ENCODE assay signal across 9 cellular contexts in the genomic region with DNA sequence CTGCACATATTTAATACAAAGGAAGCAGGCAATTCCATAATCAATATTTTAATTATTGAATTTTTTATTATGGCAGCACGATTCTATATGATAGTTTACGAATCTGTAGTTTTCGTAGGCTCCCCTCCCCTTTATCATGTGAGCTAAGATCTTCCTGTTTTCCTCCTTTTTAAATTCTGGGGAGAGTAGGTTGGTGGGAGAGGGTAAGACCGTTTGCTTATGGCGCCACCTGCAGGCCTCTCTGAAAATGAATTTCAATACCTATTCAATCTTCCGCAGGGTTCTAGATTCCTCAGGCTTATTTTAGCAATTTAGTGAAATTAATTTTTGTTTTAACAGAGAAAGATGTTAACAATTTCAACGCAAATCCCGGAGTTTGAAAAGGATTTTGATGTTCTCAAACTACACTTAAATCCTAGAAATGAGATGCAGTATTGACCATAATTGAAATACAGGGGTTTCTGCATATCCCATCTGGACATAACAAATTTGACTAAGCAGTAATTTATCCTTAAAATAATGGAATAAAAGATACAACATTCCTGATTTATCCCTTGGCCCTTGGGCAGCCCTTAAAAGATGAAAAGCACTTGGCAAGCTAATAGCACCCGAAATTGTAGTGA. TPM values are rescaled to one million over a fixed set of nuclear protein-coding genes. Genes with fewer than 3 reads are reported as not detected.
DNase-seq lines count a peak whose midpoint lies in the region; ATAC-seq and TF ChIP-seq lines count a peak whose summit lies in the region.
"Had no signal": no experiment of that assay in that cellular context is flagged by ENCODE, and none has a peak within 500 bp of the region (broad histone marks: within the 10 kb centered on the region; RNA-seq: fewer than 3 reads in every experiment).

No MANE protein-coding gene starts in this region.

- H3K9me2 ChIP-seq in OCI-LY7 (ENCODE audit: insufficient read depth, low read length): no peaks in the 10 kb centered on the region

- H3K36me3 ChIP-seq in HUES6 (ENCODE audit: control insufficient read depth, insufficient read depth, low read length) (no peaks in the 10 kb centered on the region), OCI-LY7 (ENCODE audit: insufficient read depth, low read length) (no peaks in the 10 kb centered on the region), body of pancreas (replicated peaks in 1 of 2; ENCODE audit: insufficient read depth in 1 of 2, low read depth in 2 of 2) (no peaks in the 10 kb centered on the region), tibial artery (no peaks in the 10 kb centered on the region)

- WGBS in body of pancreas, 2 donors: 15 to 22% methylated on average over 9 of the region's 9 CpGs

- H3K4me3 ChIP-seq in HUES6 (ENCODE audit: low read depth, low read length): peak overlapping the region; percentile 61; the same call in 1 of the 2 replicates
- H3K4me3 ChIP-seq in OCI-LY7 (ENCODE audit: low read depth, low read length, poor library complexity, severe bottlenecking): no peak overlapping the region
- H3K4me3 ChIP-seq in body of pancreas: no peak overlapping the region
- H3K4me3 ChIP-seq in tibial artery: no peak overlapping the region
- H3K4me3 ChIP-seq: skin epidermis had no signal

- H3K27me3 ChIP-seq in HUES6 (ENCODE audit: control insufficient read depth, insufficient read depth, low read length): peaks cover 35% of the 10 kb centered on the region
- peaks cover 0 to 40% of the 10 kb centered on the region in 2 donors for H3K27me3 ChIP-seq in body of pancreas
- peaks cover 0 to 53% of the 10 kb centered on the region in 2 donors for H3K27me3 ChIP-seq in tibial artery

- TF ChIP-seq POLR2A in body of pancreas (IDR thresholded peaks at IDR 0.05): no peak

- H3K4me1 ChIP-seq in HUES6 (ENCODE audit: control insufficient read depth, insufficient read depth, low read length) (peaks cover 18% of the 10 kb centered on the region), OCI-LY7 (ENCODE audit: insufficient read depth, low read length, poor library complexity, severe bottlenecking) (no peaks in the 10 kb centered on the region), body of pancreas (peaks cover 27% of the 10 kb centered on the region), tibial artery (peaks cover 0 to 27% (median 23%) of the 10 kb centered on the region in 4 donors)

- POLR2A ChIA-PET in OCI-LY7 (lab: Charles Lee): no interaction called here

- intact Hi-C loops in OCI-LY7 (cut with micrococcal nuclease; ENCODE audit: unreplicated experiment): loop anchor here (1.0 to 2.0 kb wide), 2 partner anchors 402 to 414 kb away; no protein-coding TSS in a partner anchor
- intact Hi-C loops in body of pancreas (cut with DNase I): no loop called here
- intact Hi-C loops in tibial artery (cut with DNase I; ENCODE audit: low total_unique reads): loop anchor here (2.0 to 5.0 kb wide), 2 partner anchors 402 to 891 kb away; no protein-coding TSS in a partner anchor

- H3K9me3 ChIP-seq in HUES6 (ENCODE audit: control insufficient read depth, insufficient read depth, low read depth, low read length) (peaks cover 19% of the 10 kb centered on the region), OCI-LY7 (ENCODE audit: low read length) (no peaks in the 10 kb centered on the region), body of pancreas (peaks cover 0 to 4% (median 0%) of the 10 kb centered on the region in 3 donors), tibial artery (peaks cover 0 to 3% (median 0%) of the 10 kb centered on the region in 3 donors)

- no peak overlapping the region for H3K9ac ChIP-seq in HUES6 (ENCODE audit: low read length)

- no peak overlapping the region for H3K4me2 ChIP-seq in OCI-LY7 (ENCODE audit: low read length)

- peak; percentile 98 for TF ChIP-seq CTCF in OCI-LY7 (conservative IDR thresholded peaks at IDR 0.05; ENCODE audit: low read length)
- TF ChIP-seq CTCF in body of pancreas (IDR thresholded peaks at IDR 0.05): peak; percentile 15 to 66 (median 49)
- peak; percentile 55 to 62 for TF ChIP-seq CTCF in tibial artery (IDR thresholded peaks at IDR 0.05)

- H3K79me2 ChIP-seq in OCI-LY7 (ENCODE audit: insufficient read depth, low read depth, low read length): no peaks in the 10 kb centered on the region

- BruUV-seq in OCI-LY7 (replicated peaks; lab: Mats Ljungman, UMichigan): no TSS peak

- no peak for ATAC-seq in body of pancreas

- no peaks in the 10 kb centered on the region for H4K20me1 ChIP-seq in OCI-LY7 (ENCODE audit: insufficient read depth, low read length)

- CTCF ChIA-PET in OCI-LY7 (lab: Charles Lee; ENCODE audit: unreplicated experiment): no interaction called here

- DNase-seq in DMS114 treated with DMSO at 0.1 percent for 48 hours (lab: John Stamatoyannopoulos, UW; ENCODE audit: unreplicated experiment): peak; percentile 76
- peak; percentile 45 for DNase-seq in OCI-LY7 (ENCODE audit: low spot score)
- peak; percentile 39 to 56 (median 49) for DNase-seq in body of pancreas
- DNase-seq in kidney tubule cell (ENCODE audit: low spot score): peak; percentile 72
- DNase-seq in tibial artery: peak in 1 of 2 donors; percentile 67
- no peak for DNase-seq in D341Med (ENCODE audit: low spot score)
- DNase-seq in stimulated activated naive CD4-positive, alpha-beta T cell (lab: John Stamatoyannopoulos, UW): no peak

- H2AFZ ChIP-seq in OCI-LY7 (ENCODE audit: low read length): no peak overlapping the region

- no peak overlapping the region for H3K27ac ChIP-seq in HUES6 (ENCODE audit: low read depth, low read length)
- no peak overlapping the region for H3K27ac ChIP-seq in OCI-LY7 (ENCODE audit: low read depth, low read length, poor library complexity, severe bottlenecking)
- H3K27ac ChIP-seq in body of pancreas: no peak overlapping the region
- no peak overlapping the region for H3K27ac ChIP-seq in tibial artery
- H3K27ac ChIP-seq: skin epidermis had no signal

RNA-seq across cellular contexts. Expression of a gene that starts 12.8 kb away (rescaled TPM):
- total RNA-seq in OCI-LY7 (2014; rRNA removed; shearing (Covaris generic)): not detected in 2 replicates
- total RNA-seq in OCI-LY7 (2022) (not detected in 2 replicates), body of pancreas (not detected)

Comparison
In these comparisons a context has a peak if more than half of its experiments do, and no peak if none do; other contexts are left out.
1. DNase-seq: peak in DMS114 treated with DMSO at 0.1 percent for 48 hours (single experiment), OCI-LY7 (single experiment), body of pancreas (4 of 4) and kidney tubule cell (single experiment); none in D341Med (single experiment) and stimulated activated naive CD4-positive, alpha-beta T cell (0 of 6).
2. Peak in every context shown above with its lines, with median percentiles within 50 percentile points of each other: CTCF ChIP-seq.